In the genomic region with DNA sequence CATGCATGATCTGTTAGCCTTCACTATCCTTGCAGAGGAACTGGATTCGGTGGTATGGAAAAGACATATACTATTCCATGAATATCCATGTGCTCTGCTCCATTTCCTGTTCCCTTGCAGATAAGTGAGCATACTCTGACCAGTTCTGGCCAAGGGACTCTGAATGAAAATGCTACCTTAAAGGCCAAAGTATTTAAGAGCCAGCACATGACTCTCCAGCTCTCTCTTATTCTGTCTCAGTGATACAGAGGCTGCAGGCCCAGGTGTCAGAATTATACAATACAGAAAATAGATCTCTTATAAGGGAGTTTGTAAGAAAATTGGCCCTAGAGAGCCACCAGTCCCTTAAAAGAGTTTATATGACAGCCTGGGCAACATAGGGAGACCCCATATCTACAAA, we compare ENCODE assay signal across 28 cellular contexts.
"Had no signal": no experiment of that assay in that cellular context is flagged by ENCODE, and none has a peak within 500 bp of the region (broad histone marks: within the 10 kb centered on the region; RNA-seq: fewer than 3 reads in every experiment).

No MANE protein-coding gene starts in this region.

- H3K27ac ChIP-seq: lower lobe of right lung, pancreas, prostate gland, right lobe of liver, stomach, testis, thyroid gland, transverse colon, upper lobe of left lung, vagina had no signal

- H3K27me3 Mint-ChIP-seq: naive B cell; natural killer cell treated with Interleukin-12 subunit alpha and Interleukin-12 subunit beta and Interleukin-15 and Interleukin-18, amount 100 ng/mL, for 72 hours; stimulated activated naive B cell treated with anti-CD40 and anti-IgM and Interleukin-4, amounts not matched to agents 10 μg/mL and 1 μg/mL and 100 μg/mL, for 72 hours had no signal

- H3K4me1 ChIP-seq: lower lobe of right lung, pancreas, prostate gland, right lobe of liver, stomach, testis, thyroid gland, transverse colon, upper lobe of left lung, vagina had no signal

- ATAC-seq: lower lobe of right lung; natural killer cell treated with Interleukin-12 subunit alpha and Interleukin-12 subunit beta and Interleukin-15 and Interleukin-18, amount 100 ng/mL, for 72 hours; pancreas; right lobe of liver; stimulated activated naive B cell treated with anti-CD40 and anti-IgM and Interleukin-4, amounts not matched to agents 10 μg/mL and 1 μg/mL and 100 μg/mL, for 72 hours; stimulated activated naive CD8-positive, alpha-beta T cell treated with anti-CD3 and anti-CD28 coated beads, Interleukin-15, Interleukin-2, amounts not matched to agents 100 U/mL and 50 U/mL, for 24 hours had no signal

- H3K27ac Mint-ChIP-seq: immature natural killer cell; mesothelial cell of epicardium; natural killer cell treated with Interleukin-12 subunit alpha and Interleukin-12 subunit beta and Interleukin-15 and Interleukin-18, amount 100 ng/mL, for 72 hours; stimulated activated naive B cell treated with anti-CD40 and anti-IgM and Interleukin-4, amounts not matched to agents 10 μg/mL and 1 μg/mL and 100 μg/mL, for 72 hours had no signal

- H3K4me1 Mint-ChIP-seq: immature natural killer cell, naive B cell, neural crest cell had no signal

- H3K4me3 Mint-ChIP-seq: immature natural killer cell; mesothelial cell of epicardium; naive B cell; natural killer cell treated with Interleukin-12 subunit alpha and Interleukin-12 subunit beta and Interleukin-15 and Interleukin-18, amount 100 ng/mL, for 72 hours; neural crest cell; stimulated activated naive B cell treated with anti-CD40 and anti-IgM and Interleukin-4, amounts not matched to agents 10 μg/mL and 1 μg/mL and 100 μg/mL, for 72 hours had no signal

- H3K36me3 ChIP-seq: lower lobe of right lung, pancreas, prostate gland, right lobe of liver, stomach, thyroid gland, transverse colon, upper lobe of left lung, vagina had no signal

- DNase-seq: hypothalamus; immature natural killer cell; kidney; lower lobe of right lung; mammary epithelial cell; mesenchymal stem cell; naive B cell; nucleus accumbens; pancreas; posterior cingulate gyrus; retina; right lobe of liver; stimulated activated CD4-positive, alpha-beta T cell treated with anti-CD3 and anti-CD28 coated beads, Interleukin-12 subunit alpha, Interleukin-12 subunit beta, amount 100 ng/mL, for 4 hours; stimulated activated CD4-positive, alpha-beta T cell treated with anti-CD3 and anti-CD28 coated beads, Interleukin-15, amount 100 ng/mL, for 24 hours; stimulated activated CD4-positive, alpha-beta T cell treated with anti-CD3 and anti-CD28 coated beads, Interleukin-2, amount 100 ng/mL, for 24 hours; stimulated activated CD4-positive, alpha-beta T cell treated with anti-CD3 and anti-CD28 coated beads, Interleukin-4, amount 100 ng/mL, for 1 hour; stimulated activated naive B cell treated with anti-CD40 and anti-IgM and Interleukin-4, amounts not matched to agents 10 μg/mL and 1 μg/mL and 100 μg/mL, for 72 hours; stimulated activated naive CD8-positive, alpha-beta T cell treated with anti-CD3 and anti-CD28 coated beads, Interleukin-15, Interleukin-2, amounts not matched to agents 100 U/mL and 50 U/mL, for 24 hours; stomach; testis; thyroid gland; transverse colon; upper lobe of left lung had no signal

- H3K27me3 ChIP-seq: pancreas, right lobe of liver, stomach, testis, thyroid gland, transverse colon, upper lobe of left lung, vagina had no signal

- H3K9me3 ChIP-seq: lower lobe of right lung, pancreas, prostate gland, right lobe of liver, stomach, testis, thyroid gland, transverse colon, upper lobe of left lung, vagina had no signal

- H3K9me3 Mint-ChIP-seq: immature natural killer cell; natural killer cell treated with Interleukin-12 subunit alpha and Interleukin-12 subunit beta and Interleukin-15 and Interleukin-18, amount 100 ng/mL, for 72 hours had no signal

- H3K4me3 ChIP-seq: lower lobe of right lung, pancreas, prostate gland, right lobe of liver, stomach, testis, thyroid gland, transverse colon, upper lobe of left lung, vagina had no signal

- H3K36me3 Mint-ChIP-seq: mesothelial cell of epicardium; natural killer cell treated with Interleukin-12 subunit alpha and Interleukin-12 subunit beta and Interleukin-15 and Interleukin-18, amount 100 ng/mL, for 72 hours had no signal
